ENCODE assay signal across 24 cellular contexts in the genomic region with DNA sequence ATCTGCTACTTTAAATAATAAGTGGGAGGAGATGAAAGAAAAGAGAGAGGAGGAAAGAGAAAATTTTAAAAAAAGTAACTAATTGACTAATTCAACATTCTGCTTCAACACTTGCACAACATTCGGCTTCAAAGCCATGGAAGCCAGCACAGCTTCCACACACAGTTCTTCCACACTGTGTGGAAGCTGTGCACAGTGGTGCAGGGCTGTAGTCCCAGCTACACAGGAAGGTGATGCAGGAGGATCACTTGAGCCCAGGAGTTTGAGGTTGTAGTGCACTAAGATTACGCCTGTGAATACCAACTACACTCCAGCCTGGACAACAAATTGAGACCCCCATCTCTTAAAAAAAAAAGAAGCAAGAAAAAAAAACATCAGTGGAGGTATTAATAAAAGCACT.
"Had no signal": no experiment of that assay in that cellular context is flagged by ENCODE, and none has a peak within 500 bp of the region (broad histone marks: within the 10 kb centered on the region; RNA-seq: fewer than 3 reads in every experiment).

No MANE protein-coding gene starts in this region.

- H3K4me1 Mint-ChIP-seq: activated CD4-positive, alpha-beta T cell treated with anti-CD3 and anti-CD28 coated beads for 36 hours; T-helper 17 cell had no signal

- H3K27me3 ChIP-seq: brain microvascular endothelial cell had no signal

- H3K4me3 Mint-ChIP-seq: activated CD4-positive, alpha-beta memory T cell treated with anti-CD3 and anti-CD28 coated beads for 36 hours; activated CD4-positive, alpha-beta T cell treated with anti-CD3 and anti-CD28 coated beads for 36 hours; activated CD4-positive, alpha-beta T cell treated with anti-CD3 and anti-CD28 coated beads, Interleukin-2, amount 10 ng/mL, durations not matched to agents 24 days and 14 days; activated CD8-positive, alpha-beta T cell treated with anti-CD3 and anti-CD28 coated beads, Interleukin-2, amount 10 ng/mL, durations not matched to agents 7 days and 5 days; activated naive CD4-positive, alpha-beta T cell treated with anti-CD3 and anti-CD28 coated beads for 36 hours; activated naive CD8-positive, alpha-beta T cell; activated T-cell treated with anti-CD3 and anti-CD28 coated beads, Interleukin-2, amount 50 U/mL, for 4 hours; endodermal cell; T-helper 17 cell; T-helper 2 cell treated with Interferon-gamma antibody and Interleukin-4, amounts not matched to agents 5 μg/mL and 100 μg/mL, for 36 hours had no signal

- H3K27me3 Mint-ChIP-seq: activated CD4-positive, alpha-beta memory T cell treated with anti-CD3 and anti-CD28 coated beads for 36 hours; activated CD4-positive, alpha-beta T cell treated with anti-CD3 and anti-CD28 coated beads for 36 hours; activated CD4-positive, alpha-beta T cell treated with anti-CD3 and anti-CD28 coated beads, Interleukin-2, amount 10 ng/mL, durations not matched to agents 24 days and 14 days; activated naive CD8-positive, alpha-beta T cell; T-helper 17 cell had no signal

- ATAC-seq: activated CD4-positive, alpha-beta T cell treated with anti-CD3 and anti-CD28 coated beads for 36 hours; activated CD8-positive, alpha-beta T cell treated with anti-CD3 and anti-CD28 coated beads, Interleukin-2, amount 10 ng/mL, durations not matched to agents 7 days and 5 days; activated T-cell treated with anti-CD3 and anti-CD28 coated beads, Interleukin-2, amount 50 U/mL, for 4 hours; esophagus mucosa; T-helper 17 cell had no signal

- H3K9me3 Mint-ChIP-seq: activated CD4-positive, alpha-beta memory T cell treated with anti-CD3 and anti-CD28 coated beads for 36 hours; activated CD4-positive, alpha-beta T cell treated with anti-CD3 and anti-CD28 coated beads, Interleukin-2, amount 10 ng/mL, durations not matched to agents 24 days and 14 days; activated naive CD4-positive, alpha-beta T cell treated with anti-CD3 and anti-CD28 coated beads for 36 hours; activated T-cell treated with anti-CD3 and anti-CD28 coated beads, Interleukin-2, amount 50 U/mL, for 4 hours; activated T-helper 2 cell treated with anti-CD3 and anti-CD28 coated beads, Interferon-gamma antibody, Interleukin-2, Interleukin-4, amounts not matched to agents 10 μg/mL and 5 μg/mL and 100 μg/mL, durations not matched to agents 14 hours and 24 hours and 36 hours; endodermal cell; T-helper 2 cell treated with Interferon-gamma antibody and Interleukin-4, amounts not matched to agents 5 μg/mL and 100 μg/mL, for 36 hours had no signal

- H3K27ac Mint-ChIP-seq: activated CD4-positive, alpha-beta memory T cell treated with anti-CD3 and anti-CD28 coated beads for 36 hours; activated CD4-positive, alpha-beta T cell treated with anti-CD3 and anti-CD28 coated beads for 36 hours; activated CD4-positive, alpha-beta T cell treated with anti-CD3 and anti-CD28 coated beads, Interleukin-2, amount 10 ng/mL, durations not matched to agents 24 days and 14 days; activated CD8-positive, alpha-beta T cell treated with anti-CD3 and anti-CD28 coated beads, Interleukin-2, amount 10 ng/mL, durations not matched to agents 7 days and 5 days; activated naive CD4-positive, alpha-beta T cell treated with anti-CD3 and anti-CD28 coated beads for 36 hours; activated naive CD8-positive, alpha-beta T cell; activated T-helper 2 cell treated with anti-CD3 and anti-CD28 coated beads, Interferon-gamma antibody, Interleukin-2, Interleukin-4, amounts not matched to agents 10 μg/mL and 5 μg/mL and 100 μg/mL, durations not matched to agents 14 hours and 24 hours and 36 hours; endodermal cell; T-helper 17 cell; T-helper 2 cell treated with Interferon-gamma antibody and Interleukin-4, amounts not matched to agents 5 μg/mL and 100 μg/mL, for 36 hours had no signal

- H3K27ac ChIP-seq: brain microvascular endothelial cell, WERI-Rb-1 had no signal

- DNase-seq: activated CD4-positive, alpha-beta memory T cell treated with anti-CD3 and anti-CD28 coated beads for 36 hours; activated CD4-positive, alpha-beta T cell treated with anti-CD3 and anti-CD28 coated beads for 36 hours; activated CD4-positive, alpha-beta T cell treated with anti-CD3 and anti-CD28 coated beads, Interleukin-2, amount 10 ng/mL, durations not matched to agents 24 days and 14 days; activated CD4-positive, CD25-positive, alpha-beta regulatory T cell; activated CD4-positive, CD25-positive, alpha-beta regulatory T cell treated with anti-CD3 and anti-CD28 coated beads, Interleukin-2, amount 50 U/mL, for 72 hours; activated CD8-positive, alpha-beta T cell treated with anti-CD3 and anti-CD28 coated beads, Interleukin-2, amount 10 ng/mL, durations not matched to agents 7 days and 5 days; activated effector memory CD4-positive, alpha-beta T cell treated with anti-CD3 and anti-CD28 coated beads, Interleukin-2, amount 50 U/mL, for 16 hours; activated naive CD4-positive, alpha-beta T cell treated with anti-CD3 and anti-CD28 coated beads for 36 hours; activated T-cell treated with anti-CD3 and anti-CD28 coated beads, Interleukin-2, amount 50 U/mL, for 4 hours; amniotic stem cell; anterior cingulate cortex; brain microvascular endothelial cell; cortex of kidney; effector CD8-positive, alpha-beta T cell; endodermal cell; foreskin fibroblast; T-helper 1 cell; T-helper 17 cell; T1000; WERI-Rb-1 had no signal
